23 cellular contexts compared by ENCODE assay signal in the genomic region with DNA sequence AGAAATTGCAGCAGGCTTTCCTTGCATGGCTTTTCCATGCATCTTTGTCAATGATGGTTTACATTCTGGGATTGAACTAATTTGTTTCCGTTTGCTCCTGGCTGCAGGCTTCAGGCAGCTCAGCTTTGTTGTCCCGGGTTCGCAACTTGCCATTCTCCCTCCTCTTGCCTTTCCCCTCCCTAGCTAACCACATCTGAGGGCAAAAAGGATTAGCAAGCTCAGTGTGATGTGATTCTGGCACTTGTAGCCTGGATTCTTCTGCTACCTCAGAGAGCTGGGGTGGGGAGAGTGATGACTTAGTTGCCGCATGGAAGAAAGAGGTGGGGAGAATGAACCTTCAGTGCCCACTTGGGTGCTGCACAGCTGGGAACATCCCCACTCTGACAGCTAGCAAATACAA.
"Had no signal": no experiment of that assay in that cellular context is flagged by ENCODE, and none has a peak within 500 bp of the region (broad histone marks: within the 10 kb centered on the region; RNA-seq: fewer than 3 reads in every experiment).

No MANE protein-coding gene starts in this region.

- H3K4me1 Mint-ChIP-seq: central memory CD8-positive, alpha-beta T cell; memory B cell; naive thymus-derived CD8-positive, alpha-beta T cell; stimulated activated effector memory CD8-positive, alpha-beta T cell treated with anti-CD3 and anti-CD28 coated beads, Interleukin-12 subunit alpha, Interleukin-12 subunit beta, amount 100 ng/mL, for 72 hours had no signal

- H3K36me3 ChIP-seq: colonic mucosa, esophagus muscularis mucosa, neutrophil, pancreas, right lobe of liver, stomach, thoracic aorta, tibial nerve, upper lobe of left lung had no signal

- H3K4me1 ChIP-seq: colonic mucosa, esophagus muscularis mucosa, foreskin keratinocyte, pancreas, right lobe of liver, stomach, tibial nerve, upper lobe of left lung had no signal

- ATAC-seq: foreskin keratinocyte; left lobe of liver; naive thymus-derived CD8-positive, alpha-beta T cell; pancreas; right lobe of liver; stimulated activated effector memory CD8-positive, alpha-beta T cell treated with anti-CD3 and anti-CD28 coated beads, Interleukin-12 subunit alpha, Interleukin-12 subunit beta, amount 100 ng/mL, for 72 hours had no signal

- H3K27ac Mint-ChIP-seq: memory B cell; naive thymus-derived CD8-positive, alpha-beta T cell; nephron progenitor cell; stimulated activated effector memory CD8-positive, alpha-beta T cell treated with anti-CD3 and anti-CD28 coated beads, Interleukin-12 subunit alpha, Interleukin-12 subunit beta, amount 100 ng/mL, for 72 hours had no signal

- H3K9me3 ChIP-seq: colonic mucosa, neutrophil, pancreas, right lobe of liver, thoracic aorta, upper lobe of left lung had no signal

- H3K27me3 ChIP-seq: colonic mucosa, foreskin keratinocyte, neutrophil, pancreas, right lobe of liver, tibial nerve, upper lobe of left lung had no signal

- H3K4me3 ChIP-seq: colonic mucosa, esophagus muscularis mucosa, lung, pancreas, right lobe of liver, stomach, thoracic aorta, tibial nerve, upper lobe of left lung had no signal

- H3K4me3 Mint-ChIP-seq: central memory CD8-positive, alpha-beta T cell; memory B cell; naive thymus-derived CD8-positive, alpha-beta T cell; nephron progenitor cell; stimulated activated effector memory CD8-positive, alpha-beta T cell treated with anti-CD3 and anti-CD28 coated beads, Interleukin-12 subunit alpha, Interleukin-12 subunit beta, amount 100 ng/mL, for 72 hours had no signal

- DNase-seq: colonic mucosa; dermis blood vessel endothelial cell; effector memory CD4-positive, alpha-beta T cell; foreskin keratinocyte; naive thymus-derived CD8-positive, alpha-beta T cell; nephron progenitor cell; pancreas; retina; right lobe of liver; stimulated activated CD4-positive, alpha-beta T cell treated with anti-CD3 and anti-CD28 coated beads, Interleukin-2, amount 100 ng/mL, for 24 hours; stimulated activated CD4-positive, alpha-beta T cell treated with anti-CD3 and anti-CD28 coated beads, Interleukin-4, amount 100 ng/mL, for 24 hours; stimulated activated naive CD4-positive, alpha-beta T cell treated with Interleukin-2 at 50 U/mL for 16 hours; stomach had no signal

- H3K36me3 Mint-ChIP-seq: memory B cell; naive thymus-derived CD8-positive, alpha-beta T cell; stimulated activated effector memory CD8-positive, alpha-beta T cell treated with anti-CD3 and anti-CD28 coated beads, Interleukin-12 subunit alpha, Interleukin-12 subunit beta, amount 100 ng/mL, for 72 hours had no signal

- H3K27me3 Mint-ChIP-seq: central memory CD8-positive, alpha-beta T cell had no signal

- H3K27ac ChIP-seq: colonic mucosa, esophagus muscularis mucosa, foreskin keratinocyte, neutrophil, pancreas, right lobe of liver, stomach, thoracic aorta, tibial nerve, upper lobe of left lung had no signal
